In genomic region chr1:11701981-11702803, GRCh38 we compare ENCODE assay signal across 17 cellular contexts. TPM values are rescaled to one million over a fixed set of nuclear protein-coding genes. Genes with fewer than 3 reads are reported as not detected.
"Had no signal": no experiment of that assay in that cellular context is flagged by ENCODE, and none has a peak within 500 bp of the region (broad histone marks: within the 10 kb centered on the region; RNA-seq: fewer than 3 reads in every experiment).

No MANE protein-coding gene starts in this region.

- H3K27me3 ChIP-seq: cardiac muscle cell had no signal

- DNase-seq: activated CD4-positive, alpha-beta memory T cell treated with anti-CD3 and anti-CD28 coated beads, Interleukin-2, amount 10 ng/mL, durations not matched to agents 7 days and 5 days; activated CD8-positive, alpha-beta memory T cell treated with anti-CD3 and anti-CD28 coated beads, Interleukin-2, amount 50 U/mL, for 4 hours; activated naive CD8-positive, alpha-beta T cell treated with anti-CD3 and anti-CD28 coated beads, Interleukin-2, amount 10 ng/mL, durations not matched to agents 7 days and 5 days; activated T-cell treated with anti-CD3 and anti-CD28 coated beads, Interleukin-2, amount 50 U/mL, for 72 hours; effector CD8-positive, alpha-beta T cell; left lung; pancreas; stimulated activated CD4-positive, alpha-beta T cell treated with anti-CD3 and anti-CD28 coated beads, Interleukin-4, amount 100 ng/mL, for 4 hours; stimulated activated naive CD8-positive, alpha-beta T cell treated with anti-CD3 and anti-CD28 coated beads, Interleukin-15, amount 100 ng/mL, for 72 hours; T1000 had no signal

- H3K27ac Mint-ChIP-seq: activated CD4-positive, alpha-beta memory T cell treated with anti-CD3 and anti-CD28 coated beads, Interleukin-2, amount 10 ng/mL, durations not matched to agents 7 days and 5 days; activated T-cell treated with anti-CD3 and anti-CD28 coated beads, Interleukin-2, amount 50 U/mL, for 72 hours; stimulated activated naive CD8-positive, alpha-beta T cell treated with anti-CD3 and anti-CD28 coated beads, Interleukin-15, amount 100 ng/mL, for 72 hours had no signal

- FAIRE-seq: colon, keratinocyte, pancreas had no signal

- H3K36me3 ChIP-seq: cardiac muscle cell, gastroesophageal sphincter, left lung, pancreas had no signal

- H3K36me3 Mint-ChIP-seq: activated naive CD8-positive, alpha-beta T cell treated with anti-CD3 and anti-CD28 coated beads, Interleukin-2, amount 10 ng/mL, durations not matched to agents 7 days and 5 days had no signal

- H3K4me3 ChIP-seq: cardiac muscle cell, gastroesophageal sphincter, left lung, pancreas, skin epidermis had no signal

- H3K4me3 Mint-ChIP-seq: activated CD4-positive, alpha-beta memory T cell treated with anti-CD3 and anti-CD28 coated beads, Interleukin-2, amount 10 ng/mL, durations not matched to agents 7 days and 5 days; activated naive CD8-positive, alpha-beta T cell treated with anti-CD3 and anti-CD28 coated beads, Interleukin-2, amount 10 ng/mL, durations not matched to agents 7 days and 5 days; activated T-cell treated with anti-CD3 and anti-CD28 coated beads, Interleukin-2, amount 50 U/mL, for 72 hours; neural crest cell; stimulated activated naive CD8-positive, alpha-beta T cell treated with anti-CD3 and anti-CD28 coated beads, Interleukin-15, amount 100 ng/mL, for 72 hours had no signal

- H3K27ac ChIP-seq: cardiac muscle cell, gastroesophageal sphincter, left lung, pancreas, skin epidermis had no signal

- H3K9me3 Mint-ChIP-seq: activated CD4-positive, alpha-beta memory T cell treated with anti-CD3 and anti-CD28 coated beads, Interleukin-2, amount 10 ng/mL, durations not matched to agents 7 days and 5 days; activated naive CD8-positive, alpha-beta T cell treated with anti-CD3 and anti-CD28 coated beads, Interleukin-2, amount 10 ng/mL, durations not matched to agents 7 days and 5 days; activated T-cell treated with anti-CD3 and anti-CD28 coated beads, Interleukin-2, amount 50 U/mL, for 72 hours; neural crest cell; stimulated activated naive CD8-positive, alpha-beta T cell treated with anti-CD3 and anti-CD28 coated beads, Interleukin-15, amount 100 ng/mL, for 72 hours had no signal

- H3K4me1 ChIP-seq: left lung, pancreas had no signal

- ATAC-seq: activated T-cell treated with anti-CD3 and anti-CD28 coated beads, Interleukin-2, amount 50 U/mL, for 72 hours; gastroesophageal sphincter; stimulated activated naive CD8-positive, alpha-beta T cell treated with anti-CD3 and anti-CD28 coated beads, Interleukin-15, amount 100 ng/mL, for 72 hours had no signal

- H3K9me3 ChIP-seq: gastroesophageal sphincter, left lung, pancreas had no signal

RNA-seq across cellular contexts. Expression of gene DRAXIN, which starts 10.7 kb away (rescaled TPM):
- total RNA-seq: mesenteric fat pad had no signal
- polyA plus RNA-seq: cardiac muscle cell, keratinocyte had no signal
